Comparison of ENCODE assay signal across 1 cellular context in the genomic region with DNA sequence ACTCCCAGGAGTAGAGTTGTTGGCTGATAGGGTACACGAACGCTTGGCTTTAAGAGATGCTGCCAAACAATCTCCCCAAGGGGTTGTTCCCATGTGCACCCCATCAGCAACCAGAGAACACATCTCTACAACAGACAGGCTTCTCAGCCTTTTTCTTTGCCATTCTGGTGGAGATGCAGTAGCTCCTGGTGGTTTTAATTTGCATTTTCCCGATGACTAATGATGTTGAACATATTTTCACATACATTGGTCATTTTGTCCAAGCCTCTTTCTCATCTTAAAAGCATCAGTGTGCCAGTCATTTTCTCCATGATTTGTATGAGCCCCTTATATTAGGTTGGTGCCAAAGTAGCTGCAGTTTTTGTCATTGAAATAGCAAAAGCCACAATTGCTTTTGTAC.
TF ChIP-seq lines count a peak whose summit lies in the region.

No MANE protein-coding gene starts in this region.

TF ChIP-seq in GM12878, 131 proteins besides CTCF, POLR2A, EP300 and RAD21:
- TF ChIP-seq, protein P1, sequence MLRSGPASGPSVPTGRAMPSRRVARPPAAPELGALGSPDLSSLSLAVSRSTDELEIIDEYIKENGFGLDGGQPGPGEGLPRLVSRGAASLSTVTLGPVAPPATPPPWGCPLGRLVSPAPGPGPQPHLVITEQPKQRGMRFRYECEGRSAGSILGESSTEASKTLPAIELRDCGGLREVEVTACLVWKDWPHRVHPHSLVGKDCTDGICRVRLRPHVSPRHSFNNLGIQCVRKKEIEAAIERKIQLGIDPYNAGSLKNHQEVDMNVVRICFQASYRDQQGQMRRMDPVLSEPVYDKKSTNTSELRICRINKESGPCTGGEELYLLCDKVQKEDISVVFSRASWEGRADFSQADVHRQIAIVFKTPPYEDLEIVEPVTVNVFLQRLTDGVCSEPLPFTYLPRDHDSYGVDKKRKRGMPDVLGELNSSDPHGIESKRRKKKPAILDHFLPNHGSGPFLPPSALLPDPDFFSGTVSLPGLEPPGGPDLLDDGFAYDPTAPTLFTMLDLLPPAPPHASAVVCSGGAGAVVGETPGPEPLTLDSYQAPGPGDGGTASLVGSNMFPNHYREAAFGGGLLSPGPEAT (IDR thresholded peaks at IDR 0.05; ENCODE audit: low read depth), result no peak
- TF ChIP-seq NFXL1 (IDR thresholded peaks at IDR 0.05; ENCODE audit: borderline replicate concordance) (no peak), IKZF2 (IDR thresholded peaks at IDR 0.05) (no peak), MYB (IDR thresholded peaks at IDR 0.05; ENCODE audit: borderline replicate concordance, low read depth, low read length) (no peak), STAT1 (conservative IDR thresholded peaks at IDR 0.05) (no peak), ZNF384 (IDR thresholded peaks at IDR 0.05; ENCODE audit: borderline replicate concordance, low read depth, low read length) (no peak), BCL11A (IDR thresholded peaks at IDR 0.05; ENCODE audit: low read depth, low read length) (no peak), IRF4 (IDR thresholded peaks at IDR 0.05; ENCODE audit: low read depth, low read length) (no peak)
